ENCODE assay signal across 33 cellular contexts in genomic region chr10:101273736-101274135, GRCh38. TPM values are rescaled to one million over a fixed set of nuclear protein-coding genes. Genes with fewer than 3 reads are reported as not detected.
"Had no signal": no experiment of that assay in that cellular context is flagged by ENCODE, and none has a peak within 500 bp of the region (broad histone marks: within the 10 kb centered on the region; RNA-seq: fewer than 3 reads in every experiment).

No MANE protein-coding gene starts in this region.

- H3K4me3 Mint-ChIP-seq: immature natural killer cell; memory B cell; naive thymus-derived CD8-positive, alpha-beta T cell; nephron; neural crest cell; stimulated activated effector memory CD8-positive, alpha-beta T cell treated with anti-CD3 and anti-CD28 coated beads, Interleukin-12 subunit alpha, Interleukin-12 subunit beta, amount 100 ng/mL, for 72 hours; stimulated activated naive CD8-positive, alpha-beta T cell treated with anti-CD3 and anti-CD28 coated beads, Interleukin-15, Interleukin-2, amounts not matched to agents 100 ng/mL and 50 ng/mL, for 24 hours; type B pancreatic cell had no signal

- H3K9me3 ChIP-seq: heart left ventricle, left ventricle myocardium inferior, mucosa of descending colon, psoas muscle, right lobe of liver, suprapubic skin, thoracic aorta, tibial artery, uterus had no signal

- DNase-seq: heart left ventricle; hypothalamus; immature natural killer cell; left ventricle myocardium inferior; midbrain; mucosa of descending colon; naive thymus-derived CD8-positive, alpha-beta T cell; nucleus accumbens; psoas muscle; right lobe of liver; stimulated activated CD4-positive, alpha-beta T cell treated with anti-CD3 and anti-CD28 coated beads, Interleukin-12 subunit alpha, Interleukin-12 subunit beta, amount 100 ng/mL, for 4 hours; stimulated activated CD4-positive, alpha-beta T cell treated with anti-CD3 and anti-CD28 coated beads, Interleukin-15, amount 100 ng/mL, for 24 hours; stimulated activated CD4-positive, alpha-beta T cell treated with anti-CD3 and anti-CD28 coated beads, Interleukin-4, amount 100 ng/mL, for 24 hours; stimulated activated naive CD4-positive, alpha-beta T cell; tibial artery; uterus had no signal

- H3K27ac ChIP-seq: heart left ventricle, left ventricle myocardium inferior, parathyroid adenoma, psoas muscle, right lobe of liver, skin epidermis, suprapubic skin, thoracic aorta, tibial artery, uterus had no signal

- H3K4me1 ChIP-seq: heart left ventricle, left ventricle myocardium inferior, parathyroid adenoma, psoas muscle, right lobe of liver, suprapubic skin, tibial artery, uterus had no signal

- H3K36me3 Mint-ChIP-seq: immature natural killer cell; memory B cell; naive thymus-derived CD8-positive, alpha-beta T cell; stimulated activated effector memory CD8-positive, alpha-beta T cell treated with anti-CD3 and anti-CD28 coated beads, Interleukin-12 subunit alpha, Interleukin-12 subunit beta, amount 100 ng/mL, for 72 hours; type B pancreatic cell had no signal

- H3K27me3 ChIP-seq: right lobe of liver, uterus had no signal

- H3K4me1 Mint-ChIP-seq: immature natural killer cell, nephron had no signal

- H3K4me3 ChIP-seq: heart left ventricle, left ventricle myocardium inferior, lung, mucosa of descending colon, psoas muscle, right lobe of liver, skin epidermis, suprapubic skin, thoracic aorta, tibial artery, uterus had no signal

- H3K9me3 Mint-ChIP-seq: immature natural killer cell; memory B cell; naive thymus-derived CD8-positive, alpha-beta T cell; nephron; neural crest cell; stimulated activated effector memory CD8-positive, alpha-beta T cell treated with anti-CD3 and anti-CD28 coated beads, Interleukin-12 subunit alpha, Interleukin-12 subunit beta, amount 100 ng/mL, for 72 hours; stimulated activated naive CD8-positive, alpha-beta T cell treated with anti-CD3 and anti-CD28 coated beads, Interleukin-15, Interleukin-2, amounts not matched to agents 100 ng/mL and 50 ng/mL, for 24 hours; type B pancreatic cell had no signal

- H3K79me2 ChIP-seq: parathyroid adenoma had no signal

- H2AFZ ChIP-seq: parathyroid adenoma had no signal

- H3K36me3 ChIP-seq: heart left ventricle, left ventricle myocardium inferior, right lobe of liver, suprapubic skin, thoracic aorta, tibial artery, uterus had no signal

- H3K9ac ChIP-seq: parathyroid adenoma had no signal

- H3K27ac Mint-ChIP-seq: immature natural killer cell; memory B cell; nephron; stimulated activated effector memory CD8-positive, alpha-beta T cell treated with anti-CD3 and anti-CD28 coated beads, Interleukin-12 subunit alpha, Interleukin-12 subunit beta, amount 100 ng/mL, for 72 hours; stimulated activated naive CD8-positive, alpha-beta T cell treated with anti-CD3 and anti-CD28 coated beads, Interleukin-15, Interleukin-2, amounts not matched to agents 100 ng/mL and 50 ng/mL, for 24 hours; type B pancreatic cell had no signal

RNA-seq across cellular contexts. Expression of gene LBX1, which starts 44.5 kb away (rescaled TPM):
- total RNA-seq: kidney epithelial cell; left ventricle myocardium inferior; lower leg skin; mucosa of descending colon; naive thymus-derived CD8-positive, alpha-beta T cell; osteoblast; posterior vena cava; right lobe of liver; subcutaneous adipose tissue; suprapubic skin; thoracic aorta; ureter; uterus had no signal
- polyA plus RNA-seq: heart left ventricle; immature natural killer cell; naive thymus-derived CD8-positive, alpha-beta T cell had no signal
